In the genomic region with DNA sequence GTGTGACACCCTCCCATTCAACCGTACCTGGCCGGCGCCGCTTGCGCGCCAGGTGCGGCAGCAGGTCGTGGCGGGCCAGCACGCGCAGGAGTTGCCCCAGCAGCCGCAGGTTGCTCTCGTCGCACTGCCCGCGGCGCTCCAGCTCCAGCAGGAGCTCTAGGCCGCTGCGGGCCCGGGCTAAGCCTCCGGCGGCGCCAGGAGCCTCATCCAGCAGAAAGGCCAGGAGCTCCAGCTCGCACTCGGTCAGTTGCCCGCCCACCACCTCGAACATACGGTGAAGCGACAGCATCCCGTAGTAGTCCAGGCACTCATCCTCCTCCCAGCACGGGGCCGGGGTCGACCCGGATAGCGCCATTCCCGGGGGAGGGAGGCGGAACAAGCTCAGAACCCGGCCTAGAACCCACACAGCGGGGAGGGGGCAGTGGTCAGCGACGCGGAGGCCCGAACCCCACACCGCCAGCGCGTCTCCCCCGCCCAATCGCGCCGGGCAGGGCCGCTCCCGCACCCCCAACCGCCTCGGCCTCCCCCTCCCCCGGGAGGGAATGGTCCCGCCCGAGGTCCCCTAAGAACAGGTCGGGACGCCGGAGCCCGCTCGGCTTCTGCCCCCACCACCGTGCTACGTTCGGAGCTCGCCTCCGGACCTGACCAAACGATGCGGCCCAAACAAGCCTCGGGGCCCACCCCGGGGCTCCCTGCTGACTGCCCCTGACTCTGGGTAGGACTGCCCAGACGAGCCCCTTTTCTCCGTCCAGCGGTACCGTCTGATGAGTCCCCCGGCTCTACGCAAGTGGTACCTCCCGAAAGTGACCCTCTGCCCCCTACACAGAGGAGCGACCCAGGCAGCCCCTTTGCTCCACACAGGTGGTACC, we compare ENCODE assay signal across 8 cellular contexts. TPM values are rescaled to one million over a fixed set of nuclear protein-coding genes. Genes with fewer than 3 reads are reported as not detected.
A peak's percentile ranks its signal among the peaks of the same experiment; 100 is the strongest.
DNase-seq lines count a peak whose midpoint lies in the region; FAIRE-seq and TF ChIP-seq lines count a peak whose summit lies in the region.

No MANE protein-coding gene starts in this region.

- peak overlapping the region; percentile 88 for H2BK15ac ChIP-seq in H1 (ENCODE audit: low read length)
- H2BK15ac ChIP-seq in mesendoderm (replicated peaks; ENCODE audit: low read depth) = no peak overlapping the region

- H4K20me1 ChIP-seq in H1 (replicated peaks in 1 of 2; ENCODE audit: control insufficient read depth in 1 of 2, insufficient read depth in 2 of 2, low read length in 2 of 2) = peaks cover 14 to 19% of the 10 kb centered on the region in 2 experiments

- H2AFZ ChIP-seq in H1 (ENCODE audit: low read length) = no peak overlapping the region

- DNase-seq in stimulated activated CD4-positive, alpha-beta T cell treated with anti-CD3 and anti-CD28 coated beads, Interleukin-12 subunit alpha, Interleukin-12 subunit beta, amount 100 ng/mL, for 4 hours = peak; percentile 32
- DNase-seq in stimulated activated CD4-positive, alpha-beta T cell treated with anti-CD3 and anti-CD28 coated beads, Interleukin-2, amount 100 ng/mL, for 48 hours = no peak
- peak in 1 of 2 experiments; percentile 85 for DNase-seq in H1 (ENCODE audit: low read depth in 1 of 2, low spot score in 2 of 2)
- peak; percentile 89 for DNase-seq in mesendoderm
- DNase-seq in superior temporal gyrus (ENCODE audit: extremely low spot score) = peak; percentile 14
- no peak for DNase-seq in DMS114 treated with DMSO at 0.1 percent for 48 hours (lab: John Stamatoyannopoulos, UW; ENCODE audit: unreplicated experiment)

- POLR2A ChIA-PET in H1 (lab: Charles Lee; ENCODE audit: partially characterized antibody) = interaction anchor here (0.6 to 1.8 kb wide), 22 partner anchors 9 to 244 kb away, joined by 3 to 7 read pairs (median 4); partner anchors contain the start of genes PAFAH1B3 and PRR19

- peaks cover 25 to 54% of the 10 kb centered on the region in 2 experiments for H3K79me2 ChIP-seq in H1 (ENCODE audit: control insufficient read depth in 1 of 2, insufficient read depth in 2 of 2, low read length in 2 of 2)
- H3K79me2 ChIP-seq in mesendoderm (ENCODE audit: control insufficient read depth, insufficient read depth, low read length) = peaks cover 37% of the 10 kb centered on the region

- H2BK20ac ChIP-seq in H1 (ENCODE audit: low read length) = no peak overlapping the region

- peaks cover 13% of the 10 kb centered on the region for H3K79me1 ChIP-seq in H1 (ENCODE audit: low read depth, low read length)
- H3K79me1 ChIP-seq in mesendoderm (ENCODE audit: low read length) = peaks cover 24% of the 10 kb centered on the region

- H3K27me3 ChIP-seq in HUES48 (ENCODE audit: control insufficient read depth, insufficient read depth, low read length) = no peaks in the 10 kb centered on the region
- H3K27me3 ChIP-seq in H1 (replicated peaks in 1 of 4; ENCODE audit: control insufficient read depth in 3 of 4, extremely low read depth in 1 of 4, insufficient read depth in 3 of 4, low read length in 3 of 4) = no peaks in the 10 kb centered on the region
- H3K27me3 ChIP-seq in mesendoderm (ENCODE audit: insufficient read depth, low read length, poor library complexity) = no peaks in the 10 kb centered on the region

- 2% methylated on average over 48 of the region's 79 CpGs; no CpG with 5 or more reads in 1 of the 2 experiments for WGBS in H1 (ENCODE audit: extremely low coverage in 1 of 2, insufficient coverage in 1 of 2, insufficient read length in 1 of 2, insufficient replicate concordance in 2 of 2, low coverage in 1 of 2, low lambda C conversion rate in 2 of 2, missing lambda C conversion rate in 1 of 2), 2 experiments
- no CpG with 5 or more reads among the region's 79 CpGs for WGBS in mesendoderm (ENCODE audit: extremely low coverage, insufficient coverage, low lambda C conversion rate)

- H2AK5ac ChIP-seq in H1 (ENCODE audit: low read depth, low read length) (no peak overlapping the region), mesendoderm (ENCODE audit: low read length) (no peak overlapping the region)

- H3K23ac ChIP-seq in H1 (ENCODE audit: insufficient read length) = no peak overlapping the region
- H3K23ac ChIP-seq in mesendoderm (ENCODE audit: low read length) = no peak overlapping the region

- H3K18ac ChIP-seq in H1 (ENCODE audit: extremely low read depth, low read length) (peak overlapping the region; percentile 96), mesendoderm (ENCODE audit: low read length) (peak overlapping the region; percentile 16)

- H3K9me3 ChIP-seq in HUES48 (ENCODE audit: control insufficient read depth, insufficient read depth, low read length) (no peaks in the 10 kb centered on the region), H1 (ENCODE audit: insufficient read depth in 2 of 2, low read depth in 1 of 2, low read length in 1 of 2) (no peaks in the 10 kb centered on the region)

- peak in 1 of 2 experiments; percentile 77; a peak in 2 of 3 replicates for TF ChIP-seq EP300 in H1 (IDR thresholded peaks at IDR 0.05; ENCODE audit: borderline replicate concordance in 1 of 2, low read depth in 2 of 2, low read length in 2 of 2)

- no peak overlapping the region for H3K4ac ChIP-seq in H1 (replicated peaks; ENCODE audit: insufficient read length, low read depth, low read length)
- H3K4ac ChIP-seq in mesendoderm (ENCODE audit: low read depth, low read length) = peak overlapping the region; percentile 63

- TF ChIP-seq POLR2A in H1 (IDR thresholded peaks at IDR 0.05; ENCODE audit: control extremely low read depth in 1 of 2, low read depth in 2 of 2, low read length in 2 of 2) = no peak

- H2BK12ac ChIP-seq in H1 (ENCODE audit: low read depth, low read length) = no peak overlapping the region

- peaks cover 18% of the 10 kb centered on the region; the same call in 1 of the 2 replicates for H3K23me2 ChIP-seq in H1 (ENCODE audit: low read depth, low read length)

- TF ChIP-seq RAD21 in H1 (IDR thresholded peaks at IDR 0.05 in 1 of 2, conservative IDR thresholded peaks at IDR 0.05 in 1 of 2; ENCODE audit: low read depth in 2 of 2, low read length in 2 of 2) = no peak

- no peak for FAIRE-seq in H1 (lab: Jason Lieb, UNC)

- H3K56ac ChIP-seq in H1 (replicated peaks; ENCODE audit: insufficient read length, low read depth, low read length) (peak overlapping the region; percentile 89), mesendoderm (ENCODE audit: low read length) (peak overlapping the region; percentile 94)

- H4K8ac ChIP-seq in H1 (ENCODE audit: extremely low read depth, insufficient read depth, low read length) (peak overlapping the region; percentile 81), mesendoderm (ENCODE audit: low read depth, low read length) (no peak overlapping the region)

- TF ChIP-seq CTCF in VCaP (conservative IDR thresholded peaks at IDR 0.05) (no peak), H1 (IDR thresholded peaks at IDR 0.05; ENCODE audit: control extremely low read depth in 1 of 3, insufficient read depth in 1 of 3, low read depth in 1 of 3, low read length in 3 of 3) (peak in 1 of 3 experiments; percentile 6; a peak in 1 of 4 replicates)

- H3K4me2 ChIP-seq in H1 (ENCODE audit: insufficient read depth in 1 of 2, low read depth in 2 of 2, low read length in 2 of 2) (peak overlapping the region; percentile 74 to 99), mesendoderm (ENCODE audit: low read length) (peak overlapping the region; percentile 77)

- H2BK5ac ChIP-seq in H1 (ENCODE audit: low read depth, low read length) (peak overlapping the region; percentile 84), mesendoderm (ENCODE audit: low read length) (no peak overlapping the region)

- H4K5ac ChIP-seq in H1 (ENCODE audit: insufficient read length, low read depth, low read length) (peak overlapping the region; percentile 90), mesendoderm (ENCODE audit: low read length) (no peak overlapping the region)

- H4K91ac ChIP-seq in H1 (replicated peaks; ENCODE audit: insufficient read length, low read length) = peak overlapping the region; percentile 51

- H2BK120ac ChIP-seq in H1 (replicated peaks; ENCODE audit: low read depth, low read length) = no peak overlapping the region
- no peak overlapping the region for H2BK120ac ChIP-seq in mesendoderm (ENCODE audit: low read depth, low read length)

- H3K9ac ChIP-seq in HUES48 (ENCODE audit: low read depth, low read length) = peak overlapping the region; percentile 77
- peak overlapping the region; percentile 38 to 82 (median 75) for H3K9ac ChIP-seq in H1 (replicated peaks in 1 of 4; ENCODE audit: extremely low read depth in 1 of 4, low read depth in 3 of 4, low read length in 3 of 4)
- H3K9ac ChIP-seq in mesendoderm (ENCODE audit: low read length) = peak overlapping the region; percentile 90

- peak overlapping the region; percentile 99 for H3K27ac ChIP-seq in HUES48 (ENCODE audit: low read depth, low read length)
- peak overlapping the region; percentile 95 for H3K27ac ChIP-seq in VCaP
- H3K27ac ChIP-seq in H1 (ENCODE audit: low read depth, low read length) = peak overlapping the region; percentile 76
- H3K27ac ChIP-seq in mesendoderm (ENCODE audit: low read depth, low read length) = peak overlapping the region; percentile 83

- peaks cover 20% of the 10 kb centered on the region for H3K4me1 ChIP-seq in HUES48 (ENCODE audit: control insufficient read depth, insufficient read depth, low read length)
- H3K4me1 ChIP-seq in H1 (replicated peaks in 1 of 4; ENCODE audit: control insufficient read depth in 3 of 4, insufficient read depth in 4 of 4, low read length in 3 of 4) = peaks cover 3 to 11% (median 8%) of the 10 kb centered on the region in 4 experiments; a peak in 6 of 7 replicates
- H3K4me1 ChIP-seq in mesendoderm (ENCODE audit: control insufficient read depth, low read depth, low read length) = peaks cover 2% of the 10 kb centered on the region

- CTCF ChIA-PET in H1 (lab: Charles Lee; ENCODE audit: partially characterized antibody) = interaction anchor here (0.6 to 1.9 kb wide), 8 partner anchors 13 to 343 kb away, joined by 3 to 7 read pairs (median 3); no protein-coding TSS in a partner anchor

- no peak overlapping the region for H3K14ac ChIP-seq in H1 (ENCODE audit: insufficient read length)

- H3K36me3 ChIP-seq in HUES48 (ENCODE audit: control insufficient read depth, insufficient read depth, low read length) = peaks cover 35% of the 10 kb centered on the region
- H3K36me3 ChIP-seq in H1 (ENCODE audit: control insufficient read depth in 2 of 4, insufficient read depth in 4 of 4, low read length in 3 of 4) = peaks cover 0 to 27% (median 8%) of the 10 kb centered on the region in 4 experiments; a peak in 6 of 8 replicates
- H3K36me3 ChIP-seq in mesendoderm (ENCODE audit: control insufficient read depth, insufficient read depth, low read length) = no peaks in the 10 kb centered on the region

- peak overlapping the region; percentile 84 for H3K4me3 ChIP-seq in HUES48 (ENCODE audit: low read depth, low read length)
- peak overlapping the region; percentile 76 to 96 (median 88) for H3K4me3 ChIP-seq in H1 (ENCODE audit: extremely low read depth in 1 of 4, insufficient read depth in 2 of 4, low read depth in 3 of 4, low read length in 4 of 4)
- peak overlapping the region; percentile 94 for H3K4me3 ChIP-seq in mesendoderm (ENCODE audit: low read length)

RNA-seq across cellular contexts. Expression of gene DEDD2, which starts 0.6 kb away (rescaled TPM):
- total RNA-seq in H1 (2021; fragmentation: NEBNext Ultra II Directional; extraction: Animal tissue kit (Norgen Biotek cat#: 25700)) = 32.6 and 37.8 TPM in 2 replicates
- 65.0 and 74.3 TPM in 2 replicates for polyA plus RNA-seq in H1 (2011; rRNA removed)
- polyA plus RNA-seq in H1 (2011; cell fraction: cytosol; rRNA removed) = 64.5 TPM
- polyA plus RNA-seq in H1 (2011; cell fraction: nucleus; rRNA removed) = 52.0 TPM
- polyA plus RNA-seq in H1 (2012, experiment 1 of 2) = 29.1 to 44.2 TPM (median 37.3 TPM) in 4 replicates
- 36.5 TPM for polyA plus RNA-seq in H1 (2012, experiment 2 of 2)
- 20.7 TPM for polyA plus RNA-seq in H1 (2013, experiment 1 of 2)
- polyA plus RNA-seq in H1 (2013, experiment 2 of 2) = 22.1 TPM
- 22.7 and 27.2 TPM in 2 replicates for polyA minus RNA-seq in H1 (2011; rRNA and poly(A)+ RNA removed)
- 19.7 TPM for polyA minus RNA-seq in H1 (2011; cell fraction: cytosol; rRNA and poly(A)+ RNA removed)
- polyA minus RNA-seq in H1 (2011; cell fraction: nucleus; rRNA and poly(A)+ RNA removed) = 20.2 TPM
- 18.5 TPM for polyA plus RNA-seq in mesendoderm (2013, experiment 1 of 2)
- polyA plus RNA-seq in mesendoderm (2013, experiment 2 of 2) = 17.7 TPM

RNA-seq across cellular contexts. Expression of gene ZNF526, which starts 3.2 kb away (rescaled TPM):
- 13.5 and 14.1 TPM in 2 replicates for total RNA-seq in H1 (2021; fragmentation: NEBNext Ultra II Directional; extraction: Animal tissue kit (Norgen Biotek cat#: 25700))
- polyA plus RNA-seq in H1 (2011; rRNA removed) = 8.4 and 10.0 TPM in 2 replicates
- 5.9 TPM for polyA plus RNA-seq in H1 (2011; cell fraction: cytosol; rRNA removed)
- 8.1 TPM for polyA plus RNA-seq in H1 (2011; cell fraction: nucleus; rRNA removed)
- polyA plus RNA-seq in H1 (2012, experiment 1 of 2) = 8.9 to 13.4 TPM (median 11.7 TPM) in 4 replicates
- 12.1 TPM for polyA plus RNA-seq in H1 (2012, experiment 2 of 2)
- polyA plus RNA-seq in H1 (2013, experiment 1 of 2) = 5.9 TPM
- polyA plus RNA-seq in H1 (2013, experiment 2 of 2) = 5.6 TPM
- 17.3 and 18.5 TPM in 2 replicates for polyA minus RNA-seq in H1 (2011; rRNA and poly(A)+ RNA removed)
- polyA minus RNA-seq in H1 (2011; cell fraction: cytosol; rRNA and poly(A)+ RNA removed) = 9.7 TPM
- 13.3 TPM for polyA minus RNA-seq in H1 (2011; cell fraction: nucleus; rRNA and poly(A)+ RNA removed)
- polyA plus RNA-seq in mesendoderm (2013, experiment 1 of 2) = 5.9 TPM
- 6.1 TPM for polyA plus RNA-seq in mesendoderm (2013, experiment 2 of 2)

RNA-seq across cellular contexts. Expression of gene GSK3A, which starts 25.5 kb away (rescaled TPM):
- total RNA-seq in H1 (2021; fragmentation: NEBNext Ultra II Directional; extraction: Animal tissue kit (Norgen Biotek cat#: 25700)) = 54.9 and 55.3 TPM in 2 replicates
- 84.0 and 89.0 TPM in 2 replicates for polyA plus RNA-seq in H1 (2011; rRNA removed)
- polyA plus RNA-seq in H1 (2011; cell fraction: cytosol; rRNA removed) = 50.8 TPM
- 64.5 TPM for polyA plus RNA-seq in H1 (2011; cell fraction: nucleus; rRNA removed)
- 47.7 to 66.9 TPM (median 65.1 TPM) in 4 replicates for polyA plus RNA-seq in H1 (2012, experiment 1 of 2)
- 72.4 TPM for polyA plus RNA-seq in H1 (2012, experiment 2 of 2)
- polyA plus RNA-seq in H1 (2013, experiment 1 of 2) = 70.7 TPM
- polyA plus RNA-seq in H1 (2013, experiment 2 of 2) = 64.0 TPM
- polyA minus RNA-seq in H1 (2011; rRNA and poly(A)+ RNA removed) = 33.0 and 46.2 TPM in 2 replicates
- polyA minus RNA-seq in H1 (2011; cell fraction: cytosol; rRNA and poly(A)+ RNA removed) = 23.0 TPM
- 13.5 TPM for polyA minus RNA-seq in H1 (2011; cell fraction: nucleus; rRNA and poly(A)+ RNA removed)
- polyA plus RNA-seq in mesendoderm (2013, experiment 1 of 2) = 71.8 TPM
- 66.5 TPM for polyA plus RNA-seq in mesendoderm (2013, experiment 2 of 2)

RNA-seq across cellular contexts. Expression of gene ERF, which starts 38.0 kb away (rescaled TPM):
- 62.7 and 73.9 TPM in 2 replicates for total RNA-seq in H1 (2021; fragmentation: NEBNext Ultra II Directional; extraction: Animal tissue kit (Norgen Biotek cat#: 25700))
- polyA plus RNA-seq in H1 (2011; rRNA removed) = 43.7 and 67.6 TPM in 2 replicates
- polyA plus RNA-seq in H1 (2011; cell fraction: cytosol; rRNA removed) = 45.9 TPM
- polyA plus RNA-seq in H1 (2011; cell fraction: nucleus; rRNA removed) = 144 TPM
- 39.2 to 53.3 TPM (median 50.3 TPM) in 4 replicates for polyA plus RNA-seq in H1 (2012, experiment 1 of 2)
- 34.9 TPM for polyA plus RNA-seq in H1 (2012, experiment 2 of 2)
- 40.5 TPM for polyA plus RNA-seq in H1 (2013, experiment 1 of 2)
- 40.3 TPM for polyA plus RNA-seq in H1 (2013, experiment 2 of 2)
- polyA minus RNA-seq in H1 (2011; rRNA and poly(A)+ RNA removed) = 20.2 and 23.3 TPM in 2 replicates
- 39.0 TPM for polyA minus RNA-seq in H1 (2011; cell fraction: cytosol; rRNA and poly(A)+ RNA removed)
- polyA minus RNA-seq in H1 (2011; cell fraction: nucleus; rRNA and poly(A)+ RNA removed) = 34.2 TPM
- polyA plus RNA-seq in mesendoderm (2013, experiment 1 of 2) = 42.7 TPM
- 42.7 TPM for polyA plus RNA-seq in mesendoderm (2013, experiment 2 of 2)

RNA-seq across cellular contexts. Expression of gene CIC, which starts 52.2 kb away (rescaled TPM):
- 43.6 and 48.4 TPM in 2 replicates for total RNA-seq in H1 (2021; fragmentation: NEBNext Ultra II Directional; extraction: Animal tissue kit (Norgen Biotek cat#: 25700))
- polyA plus RNA-seq in H1 (2011; rRNA removed) = 13.2 and 23.1 TPM in 2 replicates
- polyA plus RNA-seq in H1 (2011; cell fraction: cytosol; rRNA removed) = 12.9 TPM
- 85.4 TPM for polyA plus RNA-seq in H1 (2011; cell fraction: nucleus; rRNA removed)
- polyA plus RNA-seq in H1 (2012, experiment 1 of 2) = 26.5 to 45.2 TPM (median 39.7 TPM) in 4 replicates
- polyA plus RNA-seq in H1 (2012, experiment 2 of 2) = 24.2 TPM
- 28.3 TPM for polyA plus RNA-seq in H1 (2013, experiment 1 of 2)
- polyA plus RNA-seq in H1 (2013, experiment 2 of 2) = 27.0 TPM
- polyA minus RNA-seq in H1 (2011; rRNA and poly(A)+ RNA removed) = 3.7 and 5.1 TPM in 2 replicates
- 18.2 TPM for polyA minus RNA-seq in H1 (2011; cell fraction: cytosol; rRNA and poly(A)+ RNA removed)
- polyA minus RNA-seq in H1 (2011; cell fraction: nucleus; rRNA and poly(A)+ RNA removed) = 17.1 TPM
- 21.7 TPM for polyA plus RNA-seq in mesendoderm (2013, experiment 1 of 2)
- 22.2 TPM for polyA plus RNA-seq in mesendoderm (2013, experiment 2 of 2)

Comparison
In these comparisons a context has a peak if more than half of its experiments do, and no peak if none do; other contexts are left out.
1. DNase-seq: peak in stimulated activated CD4-positive, alpha-beta T cell treated with anti-CD3 and anti-CD28 coated beads, Interleukin-12 subunit alpha, Interleukin-12 subunit beta, amount 100 ng/mL, for 4 hours (single experiment), mesendoderm (single experiment) and superior temporal gyrus (single experiment); none in stimulated activated CD4-positive, alpha-beta T cell treated with anti-CD3 and anti-CD28 coated beads, Interleukin-2, amount 100 ng/mL, for 48 hours (0 of 2) and DMS114 treated with DMSO at 0.1 percent for 48 hours (single experiment).
2. Peak in every context shown above with its lines, with median percentiles within 50 percentile points of each other: H3K27ac ChIP-seq, H3K4me3 ChIP-seq and H3K9ac ChIP-seq.